13 cellular contexts compared by ENCODE assay signal in the genomic region with DNA sequence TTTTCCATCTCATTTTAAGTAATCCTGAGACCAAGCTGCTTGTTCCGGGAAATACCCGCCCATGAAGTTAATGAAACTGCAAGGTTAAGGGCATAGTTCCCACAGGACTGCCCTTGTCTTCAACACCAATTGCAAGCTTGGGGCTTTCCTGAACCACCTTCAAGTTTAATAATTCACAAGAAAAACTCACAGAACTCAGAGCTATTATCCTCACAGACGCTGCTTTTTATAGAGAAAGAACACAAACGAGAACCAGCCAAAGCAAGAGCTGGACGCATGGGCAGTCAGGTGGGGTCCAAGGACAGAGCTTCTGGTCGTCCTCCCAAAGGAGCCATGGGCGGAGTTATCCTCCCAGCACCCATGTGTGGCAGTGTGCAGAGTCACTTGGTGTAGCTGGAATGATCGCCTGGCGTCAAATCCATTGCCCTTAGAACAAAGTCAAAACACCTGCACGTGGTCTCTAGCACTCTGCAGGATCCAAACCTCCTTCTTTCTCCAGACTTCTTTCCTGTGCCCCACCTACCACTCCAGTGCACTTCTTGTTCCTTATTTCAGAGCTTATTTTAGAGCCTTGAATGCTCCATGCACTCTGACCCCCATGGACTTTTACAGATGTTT. TPM values are rescaled to one million over a fixed set of nuclear protein-coding genes. Genes with fewer than 3 reads are reported as not detected.
DNase-seq lines count a peak whose midpoint lies in the region; ATAC-seq and TF ChIP-seq lines count a peak whose summit lies in the region.
"Had no signal": no experiment of that assay in that cellular context is flagged by ENCODE, and none has a peak within 500 bp of the region (broad histone marks: within the 10 kb centered on the region; RNA-seq: fewer than 3 reads in every experiment).

No MANE protein-coding gene starts in this region.

- no peaks in the 10 kb centered on the region for H3K36me3 Mint-ChIP-seq in MCF 10A (ENCODE audit: insufficient read depth, unreplicated experiment)
- peaks cover 16% of the 10 kb centered on the region for H3K36me3 Mint-ChIP-seq in activated naive CD8-positive, alpha-beta T cell treated with anti-CD3 and anti-CD28 coated beads, Interleukin-2, amount 50 U/mL, for 24 hours (ENCODE audit: low read depth)

- no peaks in the 10 kb centered on the region for H3K9me3 ChIP-seq in mucosa of descending colon
- H3K9me3 ChIP-seq: spleen had no signal

- peaks cover 20% of the 10 kb centered on the region for H3K4me1 Mint-ChIP-seq in MCF 10A (ENCODE audit: insufficient read depth, unreplicated experiment)
- peaks cover 5% of the 10 kb centered on the region for H3K4me1 Mint-ChIP-seq in activated naive CD8-positive, alpha-beta T cell treated with anti-CD3 and anti-CD28 coated beads, Interleukin-2, amount 50 U/mL, for 24 hours

- H3K4me3 Mint-ChIP-seq in MCF 10A (ENCODE audit: unreplicated experiment): no peak overlapping the region
- no peak overlapping the region for H3K4me3 Mint-ChIP-seq in activated naive CD8-positive, alpha-beta T cell treated with anti-CD3 and anti-CD28 coated beads, Interleukin-2, amount 50 U/mL, for 24 hours
- H3K4me3 Mint-ChIP-seq: stimulated activated naive CD8-positive, alpha-beta T cell treated with anti-CD3 and anti-CD28 coated beads, Interleukin-15, Interleukin-2, amounts not matched to agents 100 ng/mL and 50 ng/mL, for 24 hours had no signal

- POLR2A ChIA-PET in MCF 10A (lab: Yijun Ruan, JAX): no interaction called here

- no TSS peak for BruUV-seq in MCF 10A (replicated peaks; lab: Mats Ljungman, UMichigan)

- CTCF ChIA-PET in MCF 10A (lab: Yijun Ruan, JAX): interaction anchor here (0.5 to 1.9 kb wide), 10 partner anchors 17 to 456 kb away, joined by 3 to 10 read pairs (median 3); no protein-coding TSS in a partner anchor

- intact Hi-C loops in mucosa of descending colon (cut with DNase I, micrococcal nuclease): loop anchor here in 1 of 2 donors (10.0 kb wide), 1 partner anchor 74 kb away; no protein-coding TSS in a partner anchor
- intact Hi-C loops in MCF 10A (cut with micrococcal nuclease): loop anchor here (5.0 kb wide), 1 partner anchor 146 kb away; the partner anchor contains the start of genes CBX3 and HNRNPA2B1

- peaks cover 15% of the 10 kb centered on the region for H3K4me1 ChIP-seq in mucosa of descending colon (ENCODE audit: low read depth)

- DNase-seq in NCI-H1092 (lab: John Stamatoyannopoulos, UW) (peak; percentile 11), mucosa of descending colon (peak in 2 of 3 donors; percentile 58 to 59), MCF 10A (ENCODE audit: unreplicated experiment) (no peak), NCI-H748 treated with DMSO at 0.1 percent for 48 hours (lab: John Stamatoyannopoulos, UW) (no peak)
- no peak for DNase-seq in activated naive CD8-positive, alpha-beta T cell treated with anti-CD3 and anti-CD28 coated beads, Interleukin-2, amount 50 U/mL, for 24 hours
- DNase-seq: activated naive CD4-positive, alpha-beta T cell treated with Interleukin-2 at 50 U/mL for 16 hours; spleen had no signal

- ATAC-seq in GM18868 (IDR thresholded peaks at IDR 0.05; ENCODE audit: unreplicated experiment) (peak; percentile 60), HG02588 (IDR thresholded peaks at IDR 0.05; ENCODE audit: unreplicated experiment) (peak; percentile 68), mucosa of descending colon (peak; percentile 77), GM18867 (IDR thresholded peaks at IDR 0.05; ENCODE audit: unreplicated experiment) (no peak)
- no peak for ATAC-seq in activated naive CD8-positive, alpha-beta T cell treated with anti-CD3 and anti-CD28 coated beads, Interleukin-2, amount 50 U/mL, for 24 hours
- ATAC-seq: Panc1 had no signal

- no peaks in the 10 kb centered on the region for H3K9me3 Mint-ChIP-seq in MCF 10A (ENCODE audit: unreplicated experiment)
- H3K9me3 Mint-ChIP-seq in activated naive CD8-positive, alpha-beta T cell treated with anti-CD3 and anti-CD28 coated beads, Interleukin-2, amount 50 U/mL, for 24 hours: no peaks in the 10 kb centered on the region
- H3K9me3 Mint-ChIP-seq: stimulated activated naive CD8-positive, alpha-beta T cell treated with anti-CD3 and anti-CD28 coated beads, Interleukin-15, Interleukin-2, amounts not matched to agents 100 ng/mL and 50 ng/mL, for 24 hours had no signal

- no peak for TF ChIP-seq CTCF in mucosa of descending colon (IDR thresholded peaks at IDR 0.05)
- TF ChIP-seq CTCF in MCF 10A (IDR thresholded peaks at IDR 0.05; ENCODE audit: unreplicated experiment): no peak

- H3K27ac Mint-ChIP-seq in MCF 10A (ENCODE audit: low read depth, unreplicated experiment): no peak overlapping the region
- H3K27ac Mint-ChIP-seq in activated naive CD8-positive, alpha-beta T cell treated with anti-CD3 and anti-CD28 coated beads, Interleukin-2, amount 50 U/mL, for 24 hours: no peak overlapping the region
- H3K27ac Mint-ChIP-seq: stimulated activated naive CD8-positive, alpha-beta T cell treated with anti-CD3 and anti-CD28 coated beads, Interleukin-15, Interleukin-2, amounts not matched to agents 100 ng/mL and 50 ng/mL, for 24 hours had no signal

- H3K4me3 ChIP-seq in mucosa of descending colon: no peak overlapping the region
- H3K4me3 ChIP-seq: coronary artery, spleen had no signal

- H3K36me3 ChIP-seq in mucosa of descending colon (ENCODE audit: low read depth): no peaks in the 10 kb centered on the region

- no peaks in the 10 kb centered on the region for H3K27me3 Mint-ChIP-seq in MCF 10A (ENCODE audit: insufficient read depth, unreplicated experiment)
- no peaks in the 10 kb centered on the region for H3K27me3 Mint-ChIP-seq in activated naive CD8-positive, alpha-beta T cell treated with anti-CD3 and anti-CD28 coated beads, Interleukin-2, amount 50 U/mL, for 24 hours
- H3K27me3 Mint-ChIP-seq: stimulated activated naive CD8-positive, alpha-beta T cell treated with anti-CD3 and anti-CD28 coated beads, Interleukin-15, Interleukin-2, amounts not matched to agents 100 ng/mL and 50 ng/mL, for 24 hours had no signal

RNA-seq across cellular contexts. Expression of gene SNX10, which starts 56.7 kb away (rescaled TPM):
- total RNA-seq in mucosa of descending colon (1 to 10 TPM; 1.9 to 5.7 (median 4.7) TPM), MCF 10A (2022) (7.1 and 8.0 TPM in 2 replicates)

Comparison
In these comparisons a context has a peak if more than half of its experiments do, and no peak if none do; other contexts are left out.
1. ATAC-seq: peak in GM18868 (single experiment), HG02588 (single experiment) and mucosa of descending colon (single experiment); none in activated naive CD8-positive, alpha-beta T cell treated with anti-CD3 and anti-CD28 coated beads, Interleukin-2, amount 50 U/mL, for 24 hours (single experiment) and GM18867 (single experiment).
2. DNase-seq: peak in NCI-H1092 (single experiment) and mucosa of descending colon (2 of 3); none in MCF 10A (single experiment), activated naive CD8-positive, alpha-beta T cell treated with anti-CD3 and anti-CD28 coated beads, Interleukin-2, amount 50 U/mL, for 24 hours (single experiment) and NCI-H748 treated with DMSO at 0.1 percent for 48 hours (single experiment).